21 cellular contexts compared by ENCODE assay signal in the genomic region with DNA sequence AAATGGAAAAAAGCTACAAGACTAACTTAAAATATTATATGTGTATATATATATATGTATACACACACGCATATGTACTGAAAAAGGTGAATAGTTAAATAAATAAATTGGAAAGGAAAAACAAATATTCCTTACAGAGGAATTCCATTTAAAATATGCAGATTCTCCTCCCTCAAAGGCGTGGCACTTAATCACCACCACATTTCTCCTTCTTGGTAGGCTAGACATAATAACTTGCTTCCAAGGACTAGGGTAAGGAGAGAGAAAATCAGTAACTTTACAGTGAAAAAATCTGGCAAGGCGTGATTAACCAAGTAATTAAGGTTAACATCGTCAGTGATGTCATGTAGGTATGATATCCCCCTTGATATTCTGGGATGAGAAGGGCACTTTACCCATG.
"Had no signal": no experiment of that assay in that cellular context is flagged by ENCODE, and none has a peak within 500 bp of the region (broad histone marks: within the 10 kb centered on the region; RNA-seq: fewer than 3 reads in every experiment).

No MANE protein-coding gene starts in this region.

- H3K4me2 ChIP-seq: hepatocyte had no signal

- DNase-seq: islet precursor cell; left ventricle myocardium inferior; mesendoderm; naive thymus-derived CD4-positive, alpha-beta T cell; ovary; right lobe of liver; stimulated activated CD4-positive, alpha-beta T cell treated with anti-CD3 and anti-CD28 coated beads, Interleukin-12 subunit alpha, Interleukin-12 subunit beta, amount 100 ng/mL, for 4 hours; stimulated activated CD4-positive, alpha-beta T cell treated with anti-CD3 and anti-CD28 coated beads, Interleukin-15, amount 100 ng/mL, for 24 hours; stimulated activated CD4-positive, alpha-beta T cell treated with anti-CD3 and anti-CD28 coated beads, Interleukin-2, amount 100 ng/mL, for 24 hours; stimulated activated CD4-positive, alpha-beta T cell treated with anti-CD3 and anti-CD28 coated beads, Interleukin-4, amount 100 ng/mL, for 1 hour; stimulated activated naive CD4-positive, alpha-beta T cell; tibial artery; trophoblast cell; upper lobe of right lung had no signal

- H3K27me3 ChIP-seq: hepatocyte, right atrium auricular region, right lobe of liver, suprapubic skin, tibial artery, upper lobe of right lung had no signal

- H3K9me3 ChIP-seq: left ventricle myocardium inferior, ovary, right atrium auricular region, right lobe of liver, suprapubic skin, thoracic aorta, tibial artery, upper lobe of right lung had no signal

- H2AFZ ChIP-seq: hepatocyte had no signal

- H3K36me3 ChIP-seq: left ventricle myocardium inferior, ovary, right atrium auricular region, right lobe of liver, suprapubic skin, thoracic aorta, tibial artery, upper lobe of right lung had no signal

- H3K27ac ChIP-seq: hepatocyte, left ventricle myocardium inferior, ovary, right atrium auricular region, right lobe of liver, skin epidermis, suprapubic skin, thoracic aorta, tibial artery, upper lobe of right lung had no signal

- H3K4me1 ChIP-seq: left ventricle myocardium inferior, right atrium auricular region, right lobe of liver, suprapubic skin, tibial artery, upper lobe of right lung had no signal

- H3K79me2 ChIP-seq: hepatocyte had no signal

- H3K4me3 ChIP-seq: hepatocyte, left ventricle myocardium inferior, lung, ovary, right atrium auricular region, right lobe of liver, skin epidermis, suprapubic skin, thoracic aorta, tibial artery, upper lobe of right lung had no signal

- ATAC-seq: naive thymus-derived CD4-positive, alpha-beta T cell; natural killer cell treated with Interleukin-12 subunit alpha and Interleukin-12 subunit beta and Interleukin-15 and Interleukin-18, amount 100 ng/mL, for 72 hours; right lobe of liver; upper lobe of right lung had no signal
